Comparison of ENCODE assay signal across 12 cellular contexts in the genomic region with DNA sequence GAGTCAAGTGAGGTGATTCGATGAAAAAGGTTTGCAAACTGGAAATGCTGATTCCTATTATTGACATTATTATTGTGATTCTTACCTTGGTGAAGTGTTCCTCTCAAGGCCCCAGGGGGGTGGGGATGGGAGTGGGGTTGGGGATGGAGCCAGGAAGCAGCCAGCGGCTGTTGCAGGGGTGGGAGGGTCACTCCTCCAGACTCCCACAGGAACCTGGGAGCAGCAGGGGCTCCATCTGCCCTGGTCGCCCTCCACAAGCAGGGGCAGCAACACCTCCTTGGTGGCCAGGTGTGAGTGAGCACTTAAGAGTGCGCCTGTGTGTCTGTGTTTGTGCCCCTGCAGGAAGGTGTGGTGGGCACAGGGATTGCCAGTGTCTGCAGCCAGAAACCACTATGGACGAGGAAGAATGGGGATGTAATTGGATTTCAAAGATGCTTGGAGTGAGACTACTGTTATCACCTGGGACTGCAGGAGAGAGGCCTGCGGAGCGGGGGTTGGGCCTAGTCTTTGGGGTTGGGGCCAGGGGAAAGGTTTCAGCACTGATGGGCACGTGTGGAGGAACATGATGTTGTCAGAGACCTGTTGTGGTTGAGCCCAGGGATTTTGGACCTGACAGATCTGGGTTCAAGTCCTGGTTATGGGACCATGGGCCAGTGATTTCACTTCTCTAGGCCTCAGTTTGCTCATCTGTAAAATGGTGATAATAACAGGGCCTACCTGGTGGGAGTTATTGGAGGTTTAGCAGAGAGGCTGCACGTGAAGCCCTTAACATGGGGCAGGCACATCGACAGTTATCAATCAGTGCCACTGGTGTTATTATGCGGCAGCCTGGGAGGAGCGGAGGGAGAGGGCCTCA. TPM values are rescaled to one million over a fixed set of nuclear protein-coding genes. Genes with fewer than 3 reads are reported as not detected.
DNase-seq lines count a peak whose midpoint lies in the region; ATAC-seq lines count a peak whose summit lies in the region.
"Had no signal": no experiment of that assay in that cellular context is flagged by ENCODE, and none has a peak within 500 bp of the region (broad histone marks: within the 10 kb centered on the region; RNA-seq: fewer than 3 reads in every experiment).

No MANE protein-coding gene starts in this region.

- DNase-seq in NCI-H1417 (lab: John Stamatoyannopoulos, UW) (peak in 2 of 3 experiments; percentile 49 to 73), NCI-H1417 treated with DMSO at 0.1 percent for 48 hours (lab: John Stamatoyannopoulos, UW) (no peak), DMS 273 treated with DMSO at 0.1 percent for 48 hours (lab: John Stamatoyannopoulos, UW) (no peak)
- DNase-seq: activated CD8-positive, alpha-beta memory T cell treated with anti-CD3 and anti-CD28 coated beads for 24 hours; activated naive CD4-positive, alpha-beta T cell treated with anti-CD3 and anti-CD28 coated beads for 36 hours; NCI-H446 treated with DMSO at 0.1 percent for 48 hours had no signal

- H3K9me3 ChIP-seq in HUES64 (ENCODE audit: insufficient read depth, low read depth, low read length): no peaks in the 10 kb centered on the region
- H3K9me3 ChIP-seq in skeletal muscle satellite cell (replicated peaks; ENCODE audit: low read length): no peaks in the 10 kb centered on the region
- H3K9me3 ChIP-seq: MG63 had no signal

- peaks cover 32% of the 10 kb centered on the region for H3K4me1 ChIP-seq in HUES64 (ENCODE audit: insufficient read depth, low read length)
- H3K4me1 ChIP-seq in skeletal muscle satellite cell (ENCODE audit: control insufficient read depth, insufficient read depth, low read length): peaks cover 13% of the 10 kb centered on the region

- H3K27ac ChIP-seq in HUES64 (ENCODE audit: low read depth, low read length) (no peak overlapping the region), cingulate gyrus (ENCODE audit: low read depth, low read length) (peak overlapping the region; percentile 19)

- H3K4me2 ChIP-seq in skeletal muscle satellite cell (ENCODE audit: low read length): peak overlapping the region; percentile 39

- 53% methylated on average over 12 of the region's 12 CpGs for WGBS in HUES64

- peak overlapping the region; percentile 17; the same call in 1 of the 2 replicates for H3K9ac ChIP-seq in HUES64 (ENCODE audit: low read depth, low read length)
- H3K9ac ChIP-seq in skeletal muscle satellite cell (ENCODE audit: low read depth, low read length): no peak overlapping the region

- H3K27me3 ChIP-seq in HUES64 (ENCODE audit: insufficient read depth, low read length): peaks cover 12% of the 10 kb centered on the region
- peaks cover 27% of the 10 kb centered on the region for H3K27me3 ChIP-seq in skeletal muscle satellite cell (ENCODE audit: control insufficient read depth, insufficient read depth, low read length)
- H3K27me3 ChIP-seq: MG63 had no signal

- H3K4me3 ChIP-seq in HUES64 (ENCODE audit: low read length) (no peak overlapping the region), skeletal muscle satellite cell (ENCODE audit: low read length) (no peak overlapping the region)
- H3K4me3 ChIP-seq: MG63 had no signal

- ATAC-seq in HG02759 (IDR thresholded peaks at IDR 0.05; ENCODE audit: unreplicated experiment): no peak
- ATAC-seq in GM21786 (IDR thresholded peaks at IDR 0.05; ENCODE audit: unreplicated experiment): no peak

- H3K36me3 ChIP-seq in HUES64 (ENCODE audit: insufficient read depth, low read length) (no peaks in the 10 kb centered on the region), skeletal muscle satellite cell (ENCODE audit: insufficient read depth, low read length) (no peaks in the 10 kb centered on the region)
- H3K36me3 ChIP-seq: MG63 had no signal

RNA-seq across cellular contexts. Expression of a gene that starts 3.6 kb away (rescaled TPM):
- polyA plus RNA-seq in HUES64 (2013, experiment 1 of 2): 44.9 TPM
- polyA plus RNA-seq in HUES64 (2013, experiment 2 of 2): 50.0 TPM
- total RNA-seq in skeletal muscle satellite cell (2012; rRNA removed): 1.0 and 7.0 TPM in 2 replicates

Comparison
In these comparisons a context has a peak if more than half of its experiments do, and no peak if none do; other contexts are left out.
1. DNase-seq: peak in NCI-H1417 (2 of 3); none in NCI-H1417 treated with DMSO at 0.1 percent for 48 hours (single experiment) and DMS 273 treated with DMSO at 0.1 percent for 48 hours (single experiment).